Comparison of ENCODE assay signal across 11 cellular contexts in genomic region chr12:104280703-104281458, GRCh38. TPM values are rescaled to one million over a fixed set of nuclear protein-coding genes. Genes with fewer than 3 reads are reported as not detected.
DNase-seq lines count a peak whose midpoint lies in the region; ATAC-seq, FAIRE-seq and TF ChIP-seq lines count a peak whose summit lies in the region.
"Had no signal": no experiment of that assay in that cellular context is flagged by ENCODE, and none has a peak within 500 bp of the region (broad histone marks: within the 10 kb centered on the region; RNA-seq: fewer than 3 reads in every experiment).

No MANE protein-coding gene starts in this region.

- no peak for TF ChIP-seq POLR2A in A549 (IDR thresholded peaks at IDR 0.05; ENCODE audit: low read length)
- TF ChIP-seq POLR2A in suprapubic skin (IDR thresholded peaks at IDR 0.05): no peak

- H3K4me3 ChIP-seq in A549: 0 out of 3 replicates have a peak overlapping the region, but pooled peaks have one; percentile 1
- no peak overlapping the region for H3K4me3 ChIP-seq in HEK293 (ENCODE audit: low read depth, low read length)
- no peak overlapping the region for H3K4me3 ChIP-seq in suprapubic skin
- H3K4me3 ChIP-seq in Caco-2 (ENCODE audit: low read depth, low read length): no peak overlapping the region

- peak; percentile 68 to 69 for ATAC-seq in A549
- ATAC-seq in SK-N-SH treated with all-trans-retinoic acid at 6 μM for 48 hours: peak; percentile 92
- ATAC-seq in effector memory CD8-positive, alpha-beta T cell (replicated peaks): no peak
- ATAC-seq in GM21381 (IDR thresholded peaks at IDR 0.05; ENCODE audit: unreplicated experiment): no peak

- BruUV-seq in Caco-2 (replicated peaks; lab: Mats Ljungman, UMichigan): no TSS peak

- 72% methylated on average over 4 of the region's 4 CpGs for WGBS in A549 (ENCODE audit: missing lambda C conversion rate)
- WGBS in suprapubic skin: 72% methylated on average over 4 of the region's 4 CpGs

- CTCF ChIA-PET in A549 (lab: Yijun Ruan, JAX) (interaction anchor here (1.1 to 2.4 kb wide), 4 partner anchors 14 to 65 kb away, joined by 3 to 8 read pairs (median 8); partner anchors contain the start of gene TXNRD1), HEK293 (lab: Yijun Ruan, JAX) (no interaction called here), Caco-2 (lab: Charles Lee) (interaction anchor here (0.7 kb wide), 1 partner anchor 423 kb away, joined by 6 read pairs; no protein-coding TSS in a partner anchor)

- H3K4me3 Mint-ChIP-seq in effector memory CD8-positive, alpha-beta T cell: no peak overlapping the region
- H3K4me3 Mint-ChIP-seq in Caco-2 (ENCODE audit: unreplicated experiment): no peak overlapping the region
- H3K4me3 Mint-ChIP-seq: activated T-cell treated with anti-CD3 and anti-CD28 coated beads, Interleukin-2, amount 50 U/mL, for 72 hours; nephron progenitor cell had no signal

- H3K27me3 Mint-ChIP-seq in effector memory CD8-positive, alpha-beta T cell: peaks cover 0 to 17% of the 10 kb centered on the region in 2 donors
- no peaks in the 10 kb centered on the region for H3K27me3 Mint-ChIP-seq in Caco-2 (ENCODE audit: insufficient read depth, unreplicated experiment)

- DNase-seq in A549 (ENCODE audit: low read depth in 1 of 2, low spot score in 1 of 2) (peak; percentile 67 to 85), fibroblast of the conjunctiva (ENCODE audit: low read depth) (peak; percentile 81), suprapubic skin (ENCODE audit: low spot score in 2 of 2) (no peak), Caco-2 (no peak)
- DNase-seq in effector memory CD8-positive, alpha-beta T cell: no peak
- DNase-seq: activated T-cell treated with anti-CD3 and anti-CD28 coated beads, Interleukin-2, amount 50 U/mL, for 72 hours; CD8-positive, alpha-beta memory T cell; nephron progenitor cell had no signal

- no peaks in the 10 kb centered on the region for H3K36me3 Mint-ChIP-seq in effector memory CD8-positive, alpha-beta T cell (ENCODE audit: insufficient read depth)
- no peaks in the 10 kb centered on the region for H3K36me3 Mint-ChIP-seq in Caco-2 (ENCODE audit: insufficient read depth, unreplicated experiment)

- intact Hi-C loops in Caco-2 (cut with micrococcal nuclease; ENCODE audit: unreplicated experiment): no loop called here

- no peaks in the 10 kb centered on the region for H3K27me3 ChIP-seq in suprapubic skin
- H3K27me3 ChIP-seq in Caco-2 (replicated peaks; ENCODE audit: control insufficient read depth, insufficient read depth, low read length): no peaks in the 10 kb centered on the region

- no peak for TF ChIP-seq RAD21 in A549 (conservative IDR thresholded peaks at IDR 0.05 in 1 of 2, IDR thresholded peaks at IDR 0.05 in 1 of 2)

- TF ChIP-seq CTCF in A549 (IDR thresholded peaks at IDR 0.05) (no peak), HEK293 (tag by site-specific recombination; IDR thresholded peaks at IDR 0.05) (no peak), suprapubic skin (IDR thresholded peaks at IDR 0.05) (no peak), Caco-2 (IDR thresholded peaks at IDR 0.05; ENCODE audit: insufficient read depth in 1 of 2, low read depth in 1 of 2, low read length in 1 of 2, severe bottlenecking in 1 of 2, unreplicated experiment in 1 of 2) (no peak)

- H3K9me3 ChIP-seq in A549 (no peaks in the 10 kb centered on the region), HEK293 (ENCODE audit: control insufficient read depth, insufficient read depth, low read depth, low read length) (no peaks in the 10 kb centered on the region), suprapubic skin (no peaks in the 10 kb centered on the region), Caco-2 (no peaks in the 10 kb centered on the region)

- TF ChIP-seq EP300 in A549 (IDR thresholded peaks at IDR 0.05) (peak; percentile 39 to 54; a peak in 1 of 5 replicates), suprapubic skin (IDR thresholded peaks at IDR 0.05) (no peak)

- peaks cover 4 to 9% of the 10 kb centered on the region in 2 donors for H3K4me1 Mint-ChIP-seq in effector memory CD8-positive, alpha-beta T cell (ENCODE audit: low read depth in 2 of 2)
- H3K4me1 Mint-ChIP-seq in Caco-2 (ENCODE audit: low read depth, unreplicated experiment): peaks cover 10% of the 10 kb centered on the region

- H3K36me3 ChIP-seq in HEK293 (ENCODE audit: control insufficient read depth in 2 of 2, insufficient read depth in 1 of 2, low read length in 2 of 2) (no peaks in the 10 kb centered on the region), suprapubic skin (no peaks in the 10 kb centered on the region), Caco-2 (ENCODE audit: control insufficient read depth, insufficient read depth, low read length) (no peaks in the 10 kb centered on the region)

- H3K4me1 ChIP-seq in A549 (peaks cover 85% of the 10 kb centered on the region), HEK293 (ENCODE audit: control insufficient read depth, insufficient read depth, low read length) (peaks cover 2% of the 10 kb centered on the region; the same call in 1 of the 2 replicates), suprapubic skin (peaks cover 8% of the 10 kb centered on the region), Caco-2 (peaks cover 10% of the 10 kb centered on the region)

- H3K27ac ChIP-seq in A549: peak overlapping the region; percentile 82 to 98
- H3K27ac ChIP-seq in HEK293 (ENCODE audit: extremely low read depth, low read depth, low read length): no peak overlapping the region
- H3K27ac ChIP-seq in suprapubic skin: no peak overlapping the region

- peak; percentile 78 for FAIRE-seq in A549 (lab: Jason Lieb, UNC)

- H3K4me2 ChIP-seq in A549: peak overlapping the region; percentile 69

- H3K9me3 Mint-ChIP-seq in effector memory CD8-positive, alpha-beta T cell: no peaks in the 10 kb centered on the region
- no peaks in the 10 kb centered on the region for H3K9me3 Mint-ChIP-seq in Caco-2 (ENCODE audit: unreplicated experiment)
- H3K9me3 Mint-ChIP-seq: activated T-cell treated with anti-CD3 and anti-CD28 coated beads, Interleukin-2, amount 50 U/mL, for 72 hours; CD8-positive, alpha-beta memory T cell had no signal

- POLR2A ChIA-PET in A549 (lab: Yijun Ruan, JAX): interaction anchor here (0.9 to 1.5 kb wide), 8 partner anchors 8 to 61 kb away, joined by 3 to 9 read pairs (median 3); partner anchors contain the start of gene EID3
- POLR2A ChIA-PET in HEK293 (lab: Yijun Ruan, JAX): no interaction called here
- POLR2A ChIA-PET in Caco-2 (lab: Charles Lee): interaction anchor here (0.6 kb wide), 1 partner anchor 12 kb away, joined by 3 read pairs; no protein-coding TSS in a partner anchor

- no peak overlapping the region for H3K27ac Mint-ChIP-seq in effector memory CD8-positive, alpha-beta T cell
- no peak overlapping the region for H3K27ac Mint-ChIP-seq in Caco-2 (ENCODE audit: unreplicated experiment)
- H3K27ac Mint-ChIP-seq: activated T-cell treated with anti-CD3 and anti-CD28 coated beads, Interleukin-2, amount 50 U/mL, for 72 hours had no signal

TF ChIP-seq in A549, 52 proteins besides CTCF, POLR2A, EP300 and RAD21 (continues in another document):
- TF ChIP-seq SMC3 (IDR thresholded peaks at IDR 0.05) (0 out of 3 replicates have a peak, but pooled peaks have one; percentile 10), ATOH8 (CRISPR knock-in tag; IDR thresholded peaks at IDR 0.05; ENCODE audit: low read depth) (0 out of 2 replicates have a peak, but pooled peaks have one; percentile 34), KDM5A (IDR thresholded peaks at IDR 0.05) (no peak), FOSB (CRISPR knock-in tag; IDR thresholded peaks at IDR 0.05) (peak; percentile 28; the same call in 1 of the 2 replicates), CHD2 (IDR thresholded peaks at IDR 0.05; ENCODE audit: low read length, partially characterized antibody) (no peak)

TF ChIP-seq in HEK293, 187 proteins besides CTCF, POLR2A, EP300 and RAD21 (continues in another document):
- TF ChIP-seq ZSCAN16 (tag by site-specific recombination; IDR thresholded peaks at IDR 0.05) (no peak), ZNF398 (tag by site-specific recombination; IDR thresholded peaks at IDR 0.05) (no peak), ZNF175 (tag by site-specific recombination; IDR thresholded peaks at IDR 0.05) (no peak)

TF ChIP-seq in SK-N-SH treated with all-trans-retinoic acid at 6 μM for 48 hours, 23 proteins besides CTCF, POLR2A, EP300 and RAD21 (continues in another document):
- TF ChIP-seq ZNF565 (CRISPR knock-in tag; conservative IDR thresholded peaks at IDR 0.05; ENCODE audit: low read depth) (no peak), ZFP30 (CRISPR knock-in tag; IDR thresholded peaks at IDR 0.05) (no peak), TCF4 (CRISPR knock-in tag; IDR thresholded peaks at IDR 0.05; ENCODE audit: borderline replicate concordance) (no peak), CSDC2 (CRISPR knock-in tag; IDR thresholded peaks at IDR 0.05) (no peak), CREB5 (CRISPR knock-in tag; IDR thresholded peaks at IDR 0.05; ENCODE audit: low read depth) (no peak), BACH2 (CRISPR knock-in tag; IDR thresholded peaks at IDR 0.05; ENCODE audit: borderline replicate concordance) (no peak), RARB (CRISPR knock-in tag; IDR thresholded peaks at IDR 0.05) (no peak), GLIS3 (CRISPR knock-in tag; IDR thresholded peaks at IDR 0.05) (no peak)

RNA-seq across cellular contexts. Expression of gene EID3, which starts 22.7 kb away (rescaled TPM):
- polyA plus RNA-seq in A549 (2011; rRNA removed): 9.3 and 12.2 TPM in 2 replicates
- 7.2 and 10.3 TPM in 2 replicates for polyA plus RNA-seq in A549 (2012; cell fraction: cytosol; rRNA removed)
- polyA plus RNA-seq in A549 (2012; cell fraction: nucleus; rRNA removed): 50.2 and 53.0 TPM in 2 replicates
- polyA plus RNA-seq in A549 (2017; fragmentation: RNase III; extraction: RNeasy Plus Mini Kit Qiagen cat#74134 plus additional on column Dnase treatment): 6.8 to 7.5 TPM (median 6.9 TPM) in 3 replicates
- 20.7 and 22.7 TPM in 2 replicates for polyA minus RNA-seq in A549 (2011; rRNA and poly(A)+ RNA removed)
- total RNA-seq in suprapubic skin: 1 to 10 TPM; 2.9 to 5.4 (median 4.0) TPM
- total RNA-seq in Caco-2 (2022): 2.0 and 3.2 TPM in 2 replicates

Comparison
In these comparisons a context has a peak if more than half of its experiments do, and no peak if none do; other contexts are left out.
1. ATAC-seq: peak in A549 (2 of 2) and SK-N-SH treated with all-trans-retinoic acid at 6 μM for 48 hours (single experiment); none in effector memory CD8-positive, alpha-beta T cell (single experiment) and GM21381 (single experiment).
2. DNase-seq: peak in A549 (2 of 2) and fibroblast of the conjunctiva (single experiment); none in effector memory CD8-positive, alpha-beta T cell (0 of 3), suprapubic skin (0 of 2) and Caco-2 (0 of 2).
3. H3K27ac ChIP-seq: peak in A549 (2 of 2); none in HEK293 (single experiment) and suprapubic skin (single experiment).
4. Of the 5 proteins assayed by ChIP-seq in both HEK293 and A549: peak only in HEK293: none; only in A549: ZNF302; in both: none; in neither: 4.